29 cellular contexts compared by ENCODE assay signal in genomic region chrX:56793112-56793430, GRCh38.
DNase-seq lines count a peak whose midpoint lies in the region; ATAC-seq and TF ChIP-seq lines count a peak whose summit lies in the region.
"Had no signal": no experiment of that assay in that cellular context is flagged by ENCODE, and none has a peak within 500 bp of the region (broad histone marks: within the 10 kb centered on the region; RNA-seq: fewer than 3 reads in every experiment).

No MANE protein-coding gene starts in this region.

- TF ChIP-seq CTCF in H9 (conservative IDR thresholded peaks at IDR 0.05), result no peak
- TF ChIP-seq CTCF in chondrocyte (IDR thresholded peaks at IDR 0.05), result no peak
- TF ChIP-seq CTCF in body of pancreas (IDR thresholded peaks at IDR 0.05), result no peak

- H3K4me1 Mint-ChIP-seq in H9, result peaks cover 3 to 5% of the 10 kb centered on the region in 2 experiments; a peak in 2 of 4 replicates
- no peaks in the 10 kb centered on the region for H3K4me1 Mint-ChIP-seq in chondrocyte (ENCODE audit: low read depth)

- H2BK120ac ChIP-seq in H9 (ENCODE audit: low read depth, low read length, poor library complexity, severe bottlenecking), result no peak overlapping the region

- no peaks in the 10 kb centered on the region for H3K79me2 ChIP-seq in H9 (ENCODE audit: insufficient read depth, low read length)

- no peaks in the 10 kb centered on the region for H3K23me2 ChIP-seq in H9 (ENCODE audit: insufficient read length, low read depth, low read length, poor library complexity, severe bottlenecking)

- H3K4me2 ChIP-seq in BLaER1 (peak overlapping the region; percentile 72), H9 (ENCODE audit: insufficient read depth, insufficient read length, low read length) (no peak overlapping the region)
- H3K4me2 ChIP-seq: A549, GM23338, KMS-11 had no signal

- H3K23ac ChIP-seq in H9 (ENCODE audit: insufficient read length, low read depth, low read length), result no peak overlapping the region

- peaks cover 26% of the 10 kb centered on the region; the same call in 1 of the 2 replicates for H3K36me3 ChIP-seq in BLaER1
- H3K36me3 ChIP-seq in body of pancreas (replicated peaks in 1 of 2; ENCODE audit: insufficient read depth in 1 of 2, low read depth in 2 of 2), result no peaks in the 10 kb centered on the region
- H3K36me3 ChIP-seq: SJSA1 had no signal

- H4K20me1 ChIP-seq in BLaER1 (no peaks in the 10 kb centered on the region), H9 (ENCODE audit: control insufficient read depth, insufficient read depth, insufficient read length) (no peaks in the 10 kb centered on the region)

- H3K4me3 Mint-ChIP-seq in H9 (no peak overlapping the region), chondrocyte (ENCODE audit: unreplicated experiment) (no peak overlapping the region)
- H3K4me3 Mint-ChIP-seq: CD8-positive, alpha-beta T cell; GM23338 had no signal

- H4K5ac ChIP-seq in H9 (ENCODE audit: insufficient read length, low read depth, low read length), result no peak overlapping the region

- DNase-seq in H9, result peak; percentile 12
- peak; percentile 41 for DNase-seq in chondrocyte (ENCODE audit: low spot score)
- DNase-seq in mesenteric fat pad (ENCODE audit: low spot score), result peak; percentile 69
- no peak for DNase-seq in body of pancreas
- DNase-seq in DMS 273 treated with DMSO at 0.1 percent for 48 hours (lab: John Stamatoyannopoulos, UW), result no peak
- DNase-seq: AML-193; Caco-2; DMS79; EL; GDM1; NCI-H1105; NCI-H1436 treated with DMSO at 0.1 percent for 48 hours; NCI-H187 treated with DMSO at 0.1 percent for 48 hours; NCI-H2171 treated with DMSO at 0.1 percent for 48 hours; NCI-H524 treated with DMSO at 0.1 percent for 48 hours; NCI-H774; NK-92 treated with Interleukin-12 subunit alpha and Interleukin-12 subunit beta, amount 100 ng/mL, for 24 hours; PC-3; Right ventricle myocardium superior; RPMI8226 had no signal

- peaks cover 56 to 78% of the 10 kb centered on the region in 2 experiments for H3K9me3 Mint-ChIP-seq in H9
- H3K9me3 Mint-ChIP-seq in chondrocyte (ENCODE audit: low read depth), result peaks cover 6% of the 10 kb centered on the region
- H3K9me3 Mint-ChIP-seq: CD8-positive, alpha-beta T cell; GM23338; IgD-negative memory B cell had no signal

- H3K9me3 ChIP-seq in BLaER1, result no peaks in the 10 kb centered on the region
- no peaks in the 10 kb centered on the region for H3K9me3 ChIP-seq in H9 (ENCODE audit: control insufficient read depth, low read depth, low read length)
- H3K9me3 ChIP-seq in body of pancreas, result no peaks in the 10 kb centered on the region
- H3K9me3 ChIP-seq: A549, Caco-2, SJSA1 had no signal

- H3K79me1 ChIP-seq in H9 (ENCODE audit: insufficient read depth, low read depth, low read length, poor library complexity, severe bottlenecking), result no peaks in the 10 kb centered on the region

- intact Hi-C loops in body of pancreas (cut with DNase I), result no loop called here

- H2BK15ac ChIP-seq in H9 (ENCODE audit: low read depth, low read length), result no peak overlapping the region

- no peak overlapping the region for H4K91ac ChIP-seq in H9 (ENCODE audit: insufficient read length, low read depth, low read length)

- H3T11ph ChIP-seq in H9 (ENCODE audit: low read length), result no peak overlapping the region

- no peak overlapping the region for H3K56ac ChIP-seq in H9 (ENCODE audit: insufficient read length, low read depth, low read length)

- no peak overlapping the region for H2BK12ac ChIP-seq in H9 (ENCODE audit: insufficient read length, low read depth, low read length)

- H4K8ac ChIP-seq in H9 (replicated peaks; ENCODE audit: insufficient read length, low read depth, low read length), result no peak overlapping the region

- H3K27ac ChIP-seq in BLaER1, result peak overlapping the region; percentile 51; the same call in 1 of the 2 replicates
- no peak overlapping the region for H3K27ac ChIP-seq in H9 (ENCODE audit: insufficient read length, low read depth, low read length)
- H3K27ac ChIP-seq in body of pancreas, result no peak overlapping the region
- H3K27ac ChIP-seq: A549, C4-2B, KMS-11, SJSA1 had no signal

- H3K18ac ChIP-seq in H9 (ENCODE audit: insufficient read length, low read depth, low read length), result no peak overlapping the region

- H3K36me3 Mint-ChIP-seq in H9 (ENCODE audit: insufficient read depth in 1 of 3, low read depth in 3 of 3) (peaks cover 23 to 49% (median 48%) of the 10 kb centered on the region in 3 experiments), chondrocyte (ENCODE audit: low read depth) (no peaks in the 10 kb centered on the region)
- H3K36me3 Mint-ChIP-seq: IgD-negative memory B cell had no signal

- TF ChIP-seq POLR2A in body of pancreas (IDR thresholded peaks at IDR 0.05), result no peak

- 0 out of 2 replicates have a peak, but pooled peaks cover 4% of the 10 kb centered on the region for H3K27me3 ChIP-seq in BLaER1
- H3K27me3 ChIP-seq in H9 (ENCODE audit: insufficient read depth, low read length), result no peaks in the 10 kb centered on the region
- no peaks in the 10 kb centered on the region for H3K27me3 ChIP-seq in body of pancreas
- H3K27me3 ChIP-seq: SJSA1 had no signal

- no CpG with 5 or more reads among the region's 1 CpG for WGBS in H9 (ENCODE audit: extremely low coverage, insufficient read length, low lambda C conversion rate)
- 88% methylated on average over 1 of the region's 1 CpG; no CpG with 5 or more reads in 1 of the 2 donors for WGBS in body of pancreas, 2 donors

- H3K4ac ChIP-seq in H9 (ENCODE audit: low read depth, low read length), result no peak overlapping the region

- H3K9ac ChIP-seq in BLaER1 (no peak overlapping the region; the same call in 1 of the 2 replicates), H9 (ENCODE audit: extremely low read depth, insufficient read length, low read length) (no peak overlapping the region)
- H3K9ac ChIP-seq: KMS-11 had no signal

- no peak overlapping the region for H2BK20ac ChIP-seq in H9 (ENCODE audit: low read depth, low read length, poor library complexity, severe bottlenecking)

- no peak overlapping the region for H3K14ac ChIP-seq in H9 (ENCODE audit: insufficient read depth, low read length)

- H3K27me3 Mint-ChIP-seq in H9 (ENCODE audit: low read depth), result peaks cover 1% of the 10 kb centered on the region; the same call in 1 of the 2 replicates
- H3K27me3 Mint-ChIP-seq in chondrocyte (ENCODE audit: low read depth), result no peaks in the 10 kb centered on the region
- H3K27me3 Mint-ChIP-seq: IgD-negative memory B cell had no signal

- H2BK5ac ChIP-seq in H9 (ENCODE audit: insufficient read length, low read length), result no peak overlapping the region

- no peak overlapping the region for H3K4me3 ChIP-seq in BLaER1
- H3K4me3 ChIP-seq in body of pancreas, result no peak overlapping the region
- H3K4me3 ChIP-seq: A549, GM23338, SJSA1 had no signal

- ATAC-seq in body of pancreas (no peak), HG03432 (IDR thresholded peaks at IDR 0.05; ENCODE audit: unreplicated experiment) (no peak)
- ATAC-seq: A549; CD8-positive, alpha-beta T cell; GM23338; PC-3 had no signal

- peaks cover 42% of the 10 kb centered on the region for H3K4me1 ChIP-seq in BLaER1
- no peaks in the 10 kb centered on the region for H3K4me1 ChIP-seq in H9 (ENCODE audit: insufficient read depth, low read length)
- peaks cover 5% of the 10 kb centered on the region for H3K4me1 ChIP-seq in body of pancreas
- H3K4me1 ChIP-seq: A549, Caco-2, SJSA1 had no signal

- no peak overlapping the region for H2AFZ ChIP-seq in H9 (ENCODE audit: low read length)
- H2AFZ ChIP-seq: GM23338 had no signal

- H2AK5ac ChIP-seq in H9 (ENCODE audit: insufficient read length, low read length), result no peak overlapping the region

- H3K27ac Mint-ChIP-seq in H9 (no peak overlapping the region), chondrocyte (ENCODE audit: unreplicated experiment) (no peak overlapping the region)
- H3K27ac Mint-ChIP-seq: CD8-positive, alpha-beta T cell; GM23338 had no signal

Comparison
In these comparisons a context has a peak if more than half of its experiments do, and no peak if none do; other contexts are left out.
1. DNase-seq: peak in H9 (single experiment), chondrocyte (single experiment) and mesenteric fat pad (single experiment); none in body of pancreas (0 of 4) and DMS 273 treated with DMSO at 0.1 percent for 48 hours (single experiment).